In genomic region chr1:62712625-62713243, GRCh38 we compare ENCODE assay signal across 21 cellular contexts. TPM values are rescaled to one million over a fixed set of nuclear protein-coding genes. Genes with fewer than 3 reads are reported as not detected.
DNase-seq lines count a peak whose midpoint lies in the region; ATAC-seq, FAIRE-seq and TF ChIP-seq lines count a peak whose summit lies in the region.
"Had no signal": no experiment of that assay in that cellular context is flagged by ENCODE, and none has a peak within 500 bp of the region (broad histone marks: within the 10 kb centered on the region; RNA-seq: fewer than 3 reads in every experiment).

No MANE protein-coding gene starts in this region.

- H3K27me3 ChIP-seq in body of pancreas (no peaks in the 10 kb centered on the region), keratinocyte (ENCODE audit: control insufficient read depth, extremely low read depth, insufficient read depth, low read length) (no peaks in the 10 kb centered on the region), uterus (no peaks in the 10 kb centered on the region)
- H3K27me3 ChIP-seq: MG63 had no signal

- H4K20me1 ChIP-seq in keratinocyte (ENCODE audit: control insufficient read depth, extremely low read depth, insufficient read depth, low read length): no peaks in the 10 kb centered on the region

- intact Hi-C loops in body of pancreas (cut with DNase I): no loop called here
- intact Hi-C loops in uterus (cut with DNase I; ENCODE audit: low total_unique reads): no loop called here

- H3K4me1 ChIP-seq in body of pancreas (peaks cover 15% of the 10 kb centered on the region), keratinocyte (ENCODE audit: control insufficient read depth, extremely low read depth, insufficient read depth, low read length) (peaks cover 20% of the 10 kb centered on the region), uterus (no peaks in the 10 kb centered on the region)

- H3K4me2 ChIP-seq in keratinocyte (ENCODE audit: control insufficient read depth, extremely low read depth, insufficient read depth, low read depth, low read length): peak overlapping the region; percentile 32

- peak; percentile 85 for FAIRE-seq in keratinocyte (lab: Jason Lieb, UNC)
- FAIRE-seq: A204.1, D721Med, GM12891, H1 had no signal

- TF ChIP-seq POLR2A in body of pancreas (IDR thresholded peaks at IDR 0.05) (no peak), uterus (IDR thresholded peaks at IDR 0.05) (no peak)

- no peak overlapping the region for H2AFZ ChIP-seq in keratinocyte (ENCODE audit: control insufficient read depth, low read length)

- H3K9me3 ChIP-seq in body of pancreas (no peaks in the 10 kb centered on the region), keratinocyte (ENCODE audit: control insufficient read depth, low read depth, low read length) (no peaks in the 10 kb centered on the region), uterus (no peaks in the 10 kb centered on the region)
- H3K9me3 ChIP-seq: MG63 had no signal

- WGBS in body of pancreas, 2 donors: 75 to 100% methylated on average over 1 to 2 of the region's 2 CpGs

- peak; percentile 19 for DNase-seq in ELR (ENCODE audit: low read depth)
- peak; percentile 30 for DNase-seq in HT1080 (ENCODE audit: low read depth)
- DNase-seq in body of pancreas: no peak
- DNase-seq in keratinocyte (ENCODE audit: low read depth, low spot score): no peak
- DNase-seq in GF-D8 (lab: John Stamatoyannopoulos, UW): no peak
- no peak for DNase-seq in uterus
- DNase-seq: Karpas-422, MG63, NCI-H1048, NCI-H1417 treated with DMSO at 0.1 percent for 48 hours, NCI-H187 treated with DMSO at 0.1 percent for 48 hours, NCI-H2227 treated with DMSO at 0.1 percent for 48 hours, NCI-H510A treated with DMSO at 0.1 percent for 48 hours, NCI-H774, SHP77 had no signal

- no peaks in the 10 kb centered on the region for H3K36me3 ChIP-seq in body of pancreas (replicated peaks in 1 of 2; ENCODE audit: insufficient read depth in 1 of 2, low read depth in 2 of 2)
- H3K36me3 ChIP-seq in keratinocyte (ENCODE audit: control insufficient read depth in 2 of 2, extremely low read depth in 1 of 2, insufficient read depth in 2 of 2, low read length in 2 of 2): no peaks in the 10 kb centered on the region
- H3K36me3 ChIP-seq in uterus: no peaks in the 10 kb centered on the region
- H3K36me3 ChIP-seq: MG63 had no signal

- H3K79me2 ChIP-seq in keratinocyte (ENCODE audit: control insufficient read depth, insufficient read depth, low read length): no peaks in the 10 kb centered on the region

- dilution Hi-C loops in keratinocyte (cut with MboI; ENCODE audit: extremely low pct_ligation_motif_present, low sequenced_read_pairs): no loop called here

- H3K27ac ChIP-seq in body of pancreas: peak overlapping the region in 1 of 4 donors; percentile 37
- peak overlapping the region; percentile 36 for H3K27ac ChIP-seq in keratinocyte (ENCODE audit: control insufficient read depth, insufficient read depth, low read length)
- no peak overlapping the region for H3K27ac ChIP-seq in uterus
- H3K27ac ChIP-seq: C4-2B had no signal

- H3K9ac ChIP-seq in keratinocyte (ENCODE audit: control insufficient read depth, extremely low read depth, insufficient read depth, low read length): no peak overlapping the region

- no peaks in the 10 kb centered on the region for H3K9me1 ChIP-seq in keratinocyte (ENCODE audit: control insufficient read depth, extremely low read depth, insufficient read depth, low read length)

- TF ChIP-seq CTCF in body of pancreas (IDR thresholded peaks at IDR 0.05): no peak
- no peak for TF ChIP-seq CTCF in keratinocyte (optimal IDR thresholded peaks at IDR 0.05 in 1 of 3, IDR thresholded peaks at IDR 0.05 in 1 of 3, conservative IDR thresholded peaks at IDR 0.05 in 1 of 3; ENCODE audit: extremely low read depth in 1 of 3, insufficient read depth in 2 of 3, low read length in 3 of 3)
- TF ChIP-seq CTCF in uterus (IDR thresholded peaks at IDR 0.05): no peak

- H3K4me3 ChIP-seq in body of pancreas (no peak overlapping the region), keratinocyte (ENCODE audit: control insufficient read depth in 2 of 3, extremely low read depth in 1 of 3, insufficient read depth in 2 of 3, low read depth in 1 of 3, low read length in 3 of 3) (no peak overlapping the region), uterus (no peak overlapping the region)
- H3K4me3 ChIP-seq: MG63 had no signal

- ATAC-seq in body of pancreas: peak; percentile 48
- no peak for ATAC-seq in GM21723 (IDR thresholded peaks at IDR 0.05; ENCODE audit: unreplicated experiment)

RNA-seq across cellular contexts. Expression of gene DOCK7, which starts 24.5 kb away (rescaled TPM):
- 47.4 and 53.4 TPM in 2 replicates for total RNA-seq in HT1080 (2014; rRNA removed; shearing (Covaris generic))
- polyA plus RNA-seq in HT1080 (2015; cell fraction: cytosol; rRNA removed): 19.6 and 35.1 TPM in 2 replicates
- polyA plus RNA-seq in HT1080 (2015; cell fraction: nucleus; rRNA removed): 55.6 and 66.4 TPM in 2 replicates
- total RNA-seq in body of pancreas (10 to 100 TPM; 31.6 to 32.0 TPM), uterus (100 to 1,000 TPM in 2 of 4 donors, 10 to 100 TPM in 2; 17.9 to 134 (median 77.9) TPM)
- polyA plus RNA-seq in keratinocyte: 31.2 to 66.9 TPM (median 64.1 TPM) in 3 replicates
- polyA plus RNA-seq in keratinocyte (2011; ENCODE audit: low read depth): 48.7 TPM
- polyA plus RNA-seq in keratinocyte (2011; cell fraction: cytosol; rRNA removed): 20.5 and 31.0 TPM in 2 replicates
- 59.3 and 61.8 TPM in 2 replicates for polyA plus RNA-seq in keratinocyte (2011; cell fraction: nucleus; rRNA removed)
- polyA plus RNA-seq in keratinocyte (2012; ENCODE audit: low replicate concordance): 14.7 and 116 TPM in 2 replicates
- polyA minus RNA-seq in keratinocyte: 56.8 to 165 TPM (median 133 TPM) in 3 replicates
- 86.1 TPM for polyA minus RNA-seq in keratinocyte (2011; cell fraction: cytosol; rRNA and poly(A)+ RNA removed)
- 187 and 380 TPM in 2 replicates for polyA minus RNA-seq in keratinocyte (2011; cell fraction: nucleus; rRNA and poly(A)+ RNA removed)

Comparison
In these comparisons a context has a peak if more than half of its experiments do, and no peak if none do; other contexts are left out.
1. DNase-seq: peak in ELR (single experiment) and HT1080 (single experiment); none in body of pancreas (0 of 4), keratinocyte (single experiment), GF-D8 (single experiment) and uterus (0 of 2).